In the genomic region with DNA sequence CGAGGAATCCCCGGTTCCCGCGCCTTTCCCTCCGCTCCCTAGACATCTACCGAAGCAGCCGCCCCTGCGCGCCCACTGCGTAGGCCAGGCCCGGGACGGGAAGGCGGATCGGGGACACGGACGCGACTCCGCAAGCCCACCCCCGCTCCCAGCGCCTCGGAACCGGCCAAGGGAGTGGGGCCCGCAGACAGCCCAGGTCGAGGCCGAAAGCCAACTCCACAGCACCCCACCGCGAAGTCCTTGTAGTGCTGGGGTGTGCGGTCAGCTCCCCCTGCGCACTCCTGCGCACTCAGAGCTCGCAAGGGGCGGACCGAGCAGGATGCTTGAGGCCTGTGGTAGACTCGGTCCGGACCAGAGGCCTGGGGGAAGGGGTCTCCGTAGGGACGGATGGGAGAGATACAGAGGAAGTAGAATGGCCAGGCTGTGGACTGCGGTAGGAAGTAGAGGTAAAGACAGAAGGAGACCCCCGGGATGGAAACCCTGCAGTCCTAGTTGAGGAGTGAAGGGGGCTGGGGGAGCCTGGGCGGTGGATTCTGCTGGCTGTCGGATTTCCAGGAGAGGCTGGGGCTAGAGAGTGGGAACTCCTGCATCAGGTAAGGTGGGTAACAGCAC, we compare ENCODE assay signal across 8 cellular contexts. TPM values are rescaled to one million over a fixed set of nuclear protein-coding genes. Genes with fewer than 3 reads are reported as not detected.
A peak's percentile ranks its signal among the peaks of the same experiment; 100 is the strongest.
DNase-seq lines count a peak whose midpoint lies in the region; ATAC-seq and TF ChIP-seq lines count a peak whose summit lies in the region.

No MANE protein-coding gene starts in this region.

- peaks cover 3% of the 10 kb centered on the region; the same call in 1 of the 2 replicates for H3K9me3 ChIP-seq in AG04450 (ENCODE audit: control insufficient read depth, insufficient read depth, low read length)
- no peaks in the 10 kb centered on the region for H3K9me3 ChIP-seq in SK-N-MC (ENCODE audit: low read depth, low read length)

- H3K9me3 Mint-ChIP-seq in neural crest cell = no peaks in the 10 kb centered on the region
- no peaks in the 10 kb centered on the region for H3K9me3 Mint-ChIP-seq in Calu3 (ENCODE audit: low read depth, unreplicated experiment)

- no peak for TF ChIP-seq CTCF in AG04450 (IDR thresholded peaks at IDR 0.05; ENCODE audit: low read depth, low read length)
- no peak for TF ChIP-seq CTCF in neural crest cell (conservative IDR thresholded peaks at IDR 0.05)
- TF ChIP-seq CTCF in Calu3 (IDR thresholded peaks at IDR 0.05; ENCODE audit: unreplicated experiment) = no peak

- H3K27me3 Mint-ChIP-seq in neural crest cell (ENCODE audit: low read depth) = peaks cover 39% of the 10 kb centered on the region
- H3K27me3 Mint-ChIP-seq in Calu3 (ENCODE audit: unreplicated experiment) = peaks cover 63% of the 10 kb centered on the region

- intact Hi-C loops in Right ventricle myocardium inferior (cut with DNase I) (no loop called here), Calu3 (cut with micrococcal nuclease; ENCODE audit: unreplicated experiment) (no loop called here)

- H3K4me1 Mint-ChIP-seq in neural crest cell (peaks cover 33% of the 10 kb centered on the region), Calu3 (ENCODE audit: low read depth, unreplicated experiment) (peaks cover 9% of the 10 kb centered on the region)

- peak overlapping the region; percentile 62 for H3K27ac Mint-ChIP-seq in neural crest cell (ENCODE audit: unreplicated experiment)
- H3K27ac Mint-ChIP-seq in Calu3 (ENCODE audit: unreplicated experiment) = no peak overlapping the region

- H3K36me3 Mint-ChIP-seq in neural crest cell (ENCODE audit: low read depth) (no peaks in the 10 kb centered on the region), Calu3 (ENCODE audit: insufficient read depth, unreplicated experiment) (peaks cover 15% of the 10 kb centered on the region)

- H3K36me3 ChIP-seq in SK-N-MC (ENCODE audit: insufficient read depth, low read length) = 0 out of 2 replicates have a peak, but pooled peaks cover 2% of the 10 kb centered on the region

- peak overlapping the region; percentile 75 for H3K4me3 ChIP-seq in AG04450 (ENCODE audit: low read depth, low read length)
- peak overlapping the region; percentile 82 for H3K4me3 ChIP-seq in SK-N-MC

- peak; percentile 45 for ATAC-seq in Right ventricle myocardium inferior
- no peak for ATAC-seq in GM19351 (IDR thresholded peaks at IDR 0.05; ENCODE audit: unreplicated experiment)
- no peak for ATAC-seq in HG03565 (IDR thresholded peaks at IDR 0.05; ENCODE audit: unreplicated experiment)

- no TSS peak for BruUV-seq in Calu3 (replicated peaks; lab: Mats Ljungman, UMichigan)

- CTCF ChIA-PET in AG04450 (lab: Charles Lee) (no interaction called here), Calu3 (lab: Charles Lee) (no interaction called here)

- H3K27me3 ChIP-seq in AG04450 (ENCODE audit: control insufficient read depth, insufficient read depth, low read length) = no peaks in the 10 kb centered on the region

- POLR2A ChIA-PET in AG04450 (lab: Yijun Ruan, JAX) = interaction anchor here (0.6 kb wide), 1 partner anchor 20 kb away, joined by 5 read pairs; no protein-coding TSS in a partner anchor

- H3K27ac ChIP-seq in AG04450 (ENCODE audit: low read depth, low read length) = peak overlapping the region; percentile 52
- no peak overlapping the region for H3K27ac ChIP-seq in SK-N-MC

- DNase-seq in AG04450 (ENCODE audit: low read depth, low spot score) = no peak
- no peak for DNase-seq in SK-N-MC (ENCODE audit: low read depth, low spot score)
- peak; percentile 69 for DNase-seq in Right ventricle myocardium inferior (ENCODE audit: missing footprints)
- no peak for DNase-seq in neural crest cell (ENCODE audit: low read depth, low spot score)
- DNase-seq in Calu3 = no peak
- no peak for DNase-seq in kidney glomerular epithelial cell (lab: John Stamatoyannopoulos, UW)

- peak overlapping the region; percentile 65 for H3K9ac ChIP-seq in SK-N-MC (ENCODE audit: insufficient read length)

- H3K4me3 Mint-ChIP-seq in neural crest cell = peak overlapping the region; percentile 84
- no peak overlapping the region for H3K4me3 Mint-ChIP-seq in Calu3 (ENCODE audit: low read depth, unreplicated experiment)

RNA-seq across cellular contexts. Expression of gene SCARF2, which starts 0.5 kb away (rescaled TPM):
- polyA plus RNA-seq in AG04450 (2011; rRNA removed) = 7.3 and 10.5 TPM in 2 replicates
- 7.9 and 12.5 TPM in 2 replicates for polyA minus RNA-seq in AG04450 (2011; rRNA and poly(A)+ RNA removed)
- total RNA-seq in Right ventricle myocardium inferior = 3.0 TPM
- 23.1 and 23.4 TPM in 2 replicates for total RNA-seq in neural crest cell
- total RNA-seq in Calu3 (2022) = 0.68 and 0.81 TPM in 2 replicates

RNA-seq across cellular contexts. Expression of gene ZNF74, which starts 44.2 kb away (rescaled TPM):
- polyA plus RNA-seq in AG04450 (2011; rRNA removed) = 8.4 and 8.8 TPM in 2 replicates
- 8.9 TPM in 2 replicates for polyA minus RNA-seq in AG04450 (2011; rRNA and poly(A)+ RNA removed)
- total RNA-seq in Right ventricle myocardium inferior (6.3 TPM), neural crest cell (54.2 and 55.1 TPM in 2 replicates), Calu3 (2022) (11.1 and 15.2 TPM in 2 replicates)

RNA-seq across cellular contexts. Expression of gene KLHL22, which starts 57.4 kb away (rescaled TPM):
- polyA plus RNA-seq in AG04450 (2011; rRNA removed) = 30.2 and 33.2 TPM in 2 replicates
- polyA minus RNA-seq in AG04450 (2011; rRNA and poly(A)+ RNA removed) = 35.1 and 39.0 TPM in 2 replicates
- total RNA-seq in Right ventricle myocardium inferior = 12.4 TPM
- 42.5 and 48.9 TPM in 2 replicates for total RNA-seq in neural crest cell
- total RNA-seq in Calu3 (2022) = 26.5 and 28.1 TPM in 2 replicates
